8 cellular contexts compared by ENCODE assay signal in genomic region chr11:112289588-112290461, GRCh38. TPM values are rescaled to one million over a fixed set of nuclear protein-coding genes. Genes with fewer than 3 reads are reported as not detected.
DNase-seq lines count a peak whose midpoint lies in the region; ATAC-seq and TF ChIP-seq lines count a peak whose summit lies in the region.

No MANE protein-coding gene starts in this region.

- peak overlapping the region; percentile 52 to 63 for H3K4me3 ChIP-seq in cardiac fibroblast (replicated peaks in 1 of 2; ENCODE audit: low read depth in 2 of 2, low read length in 2 of 2)

- peaks cover 29% of the 10 kb centered on the region for H3K27me3 Mint-ChIP-seq in WTC11 (ENCODE audit: low read depth)

- no peak overlapping the region for H3K27ac Mint-ChIP-seq in WTC11

- peaks cover 13% of the 10 kb centered on the region for H3K4me1 Mint-ChIP-seq in WTC11

- DNase-seq in NCI-H1417 (lab: John Stamatoyannopoulos, UW) (peak; percentile 55 to 81 (median 76)), NCI-H1417 treated with DMSO at 0.1 percent for 48 hours (lab: John Stamatoyannopoulos, UW) (no peak), NCI-H1105 (lab: John Stamatoyannopoulos, UW) (peak; percentile 64), WTC11 (ENCODE audit: low spot score) (peak; percentile 87), cardiac fibroblast (ENCODE audit: low read depth in 2 of 2) (peak; percentile 64 to 68), iris pigment epithelial cell (ENCODE audit: low read depth) (peak; percentile 66)
- peak; percentile 83 for DNase-seq in stimulated activated CD4-positive, alpha-beta T cell treated with anti-CD3 and anti-CD28 coated beads, Interleukin-12 subunit alpha, Interleukin-12 subunit beta, amount 100 ng/mL, for 4 hours

- no peaks in the 10 kb centered on the region for H3K9me3 Mint-ChIP-seq in WTC11

- no peaks in the 10 kb centered on the region for H3K36me3 Mint-ChIP-seq in WTC11

- ATAC-seq in HG02642 (IDR thresholded peaks at IDR 0.05; ENCODE audit: poor library complexity, unreplicated experiment) = peak; percentile 99
- ATAC-seq in WTC11 = peak; percentile 94

- POLR2A ChIA-PET in WTC11 (lab: Charles Lee) = no interaction called here

- CTCF ChIA-PET in WTC11 (lab: Charles Lee) = interaction anchor here (1.1 to 3.3 kb wide), 4 partner anchors 10 to 266 kb away, joined by 3 to 9 read pairs (median 7); no protein-coding TSS in a partner anchor

- peak; percentile 40 for TF ChIP-seq CTCF in WTC11 (IDR thresholded peaks at IDR 0.05)
- peak; percentile 63 for TF ChIP-seq CTCF in cardiac fibroblast (IDR thresholded peaks at IDR 0.05; ENCODE audit: low read depth, low read length)

- peak overlapping the region; percentile 75 for H3K4me3 Mint-ChIP-seq in WTC11

TF ChIP-seq in WTC11, 78 proteins besides CTCF, POLR2A, EP300 and RAD21:
- TF ChIP-seq SP1 (CRISPR knock-in tag; conservative IDR thresholded peaks at IDR 0.05) (peak; percentile 81), TEAD1 (CRISPR knock-in tag; IDR thresholded peaks at IDR 0.05) (peak; percentile 80), ZNF423 (CRISPR knock-in tag; IDR thresholded peaks at IDR 0.05) (peak; percentile 35; the same call in 1 of the 2 replicates), ZBTB21 (CRISPR knock-in tag; IDR thresholded peaks at IDR 0.05; ENCODE audit: borderline replicate concordance) (no peak), ZNF232 (CRISPR knock-in tag; IDR thresholded peaks at IDR 0.05) (0 out of 2 replicates have a peak, but pooled peaks have one; percentile 64), HMGXB4 (CRISPR knock-in tag; IDR thresholded peaks at IDR 0.05) (peak; percentile 96), E2F5 (CRISPR knock-in tag; IDR thresholded peaks at IDR 0.05) (0 out of 2 replicates have a peak, but pooled peaks have one; percentile 30), NFYB (CRISPR knock-in tag; conservative IDR thresholded peaks at IDR 0.05; ENCODE audit: low read depth) (no peak), SMAD3 (CRISPR knock-in tag; IDR thresholded peaks at IDR 0.05; ENCODE audit: borderline replicate concordance) (peak; percentile 64; the same call in 1 of the 2 replicates), GTF2I (CRISPR knock-in tag; conservative IDR thresholded peaks at IDR 0.05) (no peak), HMGA2 (CRISPR knock-in tag; IDR thresholded peaks at IDR 0.05) (no peak), MXD4 (CRISPR knock-in tag; IDR thresholded peaks at IDR 0.05; ENCODE audit: borderline replicate concordance) (no peak), USF1 (CRISPR knock-in tag; IDR thresholded peaks at IDR 0.05) (peak; percentile 57; the same call in 1 of the 2 replicates), ATF3 (CRISPR knock-in tag; conservative IDR thresholded peaks at IDR 0.05) (no peak), MAX (CRISPR knock-in tag; IDR thresholded peaks at IDR 0.05) (peak; percentile 70; the same call in 1 of the 2 replicates), ETV6 (CRISPR knock-in tag; IDR thresholded peaks at IDR 0.05) (no peak; the same call in none of the 2 replicates), ZSCAN18 (CRISPR knock-in tag; IDR thresholded peaks at IDR 0.05) (no peak), NFE2L1 (CRISPR knock-in tag; IDR thresholded peaks at IDR 0.05) (0 out of 2 replicates have a peak, but pooled peaks have one; percentile 33), IRF1 (CRISPR knock-in tag; IDR thresholded peaks at IDR 0.05) (no peak), FOXK1 (CRISPR knock-in tag; IDR thresholded peaks at IDR 0.05) (0 out of 2 replicates have a peak, but pooled peaks have one; percentile 27), CREM (CRISPR knock-in tag; IDR thresholded peaks at IDR 0.05) (no peak)

RNA-seq across cellular contexts. Expression of gene PLET1, which starts 29.2 kb away (rescaled TPM):
- total RNA-seq in WTC11 (2021) = not detected in 3 replicates
